8 cellular contexts compared by ENCODE assay signal in genomic region chr3:13548696-13549512, GRCh38. TPM values are rescaled to one million over a fixed set of nuclear protein-coding genes. Genes with fewer than 3 reads are reported as not detected.
DNase-seq lines count a peak whose midpoint lies in the region; TF ChIP-seq lines count a peak whose summit lies in the region.

TSS of gene FBLN2 (plus strand) at chr3:13549125. CDS start at chr3:13570356, 21,231 bp downstream.

- peak within 1 kb of the TSS; percentile 76 for H3K4me3 Mint-ChIP-seq in Caco-2 (ENCODE audit: unreplicated experiment)
- peak within 1 kb of the TSS; percentile 72 for H3K4me3 Mint-ChIP-seq in endothelial cell (ENCODE audit: unreplicated experiment)

- TF ChIP-seq POLR2A in Peyer's patch (IDR thresholded peaks at IDR 0.05), result no peak

- H3K4me1 ChIP-seq in Caco-2, result peaks cover 24% of the 10 kb centered on the region
- H3K4me1 ChIP-seq in Peyer's patch, result no peaks in the 10 kb centered on the region

- CTCF ChIA-PET in Caco-2 (lab: Charles Lee), result no interaction called here

- H3K27me3 Mint-ChIP-seq in Caco-2 (ENCODE audit: insufficient read depth, unreplicated experiment), result no peaks in the 10 kb centered on the region
- peaks cover 16% of the 10 kb centered on the region for H3K27me3 Mint-ChIP-seq in endothelial cell (ENCODE audit: unreplicated experiment)

- H3K4me3 ChIP-seq in Caco-2 (ENCODE audit: low read depth, low read length) (peak within 1 kb of the TSS; percentile 46), Peyer's patch (peak within 1 kb of the TSS; percentile 21 to 46 (median 44))

- H3K36me3 ChIP-seq in Caco-2 (ENCODE audit: control insufficient read depth, insufficient read depth, low read length) (no peaks in the 10 kb centered on the region), Peyer's patch (no peaks in the 10 kb centered on the region)

- H3K4me1 Mint-ChIP-seq in Caco-2 (ENCODE audit: low read depth, unreplicated experiment) (peaks cover 32% of the 10 kb centered on the region), endothelial cell (ENCODE audit: unreplicated experiment) (peaks cover 14% of the 10 kb centered on the region)

- intact Hi-C loops in Caco-2 (cut with micrococcal nuclease; ENCODE audit: unreplicated experiment), result loop anchor here (1.0 to 5.0 kb wide), 3 partner anchors 42 to 74 kb away; no protein-coding TSS in a partner anchor

- no peak for TF ChIP-seq CTCF in Caco-2 (IDR thresholded peaks at IDR 0.05; ENCODE audit: insufficient read depth in 1 of 2, low read depth in 1 of 2, low read length in 1 of 2, severe bottlenecking in 1 of 2, unreplicated experiment in 1 of 2)
- no peak for TF ChIP-seq CTCF in Peyer's patch (IDR thresholded peaks at IDR 0.05)
- no peak for TF ChIP-seq CTCF in endothelial cell (IDR thresholded peaks at IDR 0.05; ENCODE audit: unreplicated experiment)

- H3K27ac Mint-ChIP-seq in Caco-2 (ENCODE audit: unreplicated experiment), result peak within 1 kb of the TSS; percentile 73
- no peak within 1 kb of the TSS for H3K27ac Mint-ChIP-seq in endothelial cell (ENCODE audit: unreplicated experiment)

- no peaks in the 10 kb centered on the region for H3K9me3 ChIP-seq in Caco-2
- no peaks in the 10 kb centered on the region for H3K9me3 ChIP-seq in Peyer's patch

- H3K9me3 Mint-ChIP-seq in Caco-2 (ENCODE audit: unreplicated experiment) (no peaks in the 10 kb centered on the region), endothelial cell (ENCODE audit: unreplicated experiment) (no peaks in the 10 kb centered on the region)

- H3K27ac ChIP-seq in Peyer's patch, result peak within 1 kb of the TSS in 2 of 4 donors; percentile 35 to 50

- H3K36me3 Mint-ChIP-seq in Caco-2 (ENCODE audit: insufficient read depth, unreplicated experiment) (peaks cover 6% of the 10 kb centered on the region), endothelial cell (ENCODE audit: low read depth, unreplicated experiment) (peaks cover 12% of the 10 kb centered on the region)

- DNase-seq in Caco-2 (peak; percentile 55 to 87), Peyer's patch (no peak), endothelial cell (ENCODE audit: low spot score) (peak; percentile 76), mucosa of gallbladder (ENCODE audit: low spot score) (no peak), NCI-H1092 (lab: John Stamatoyannopoulos, UW) (no peak), SK-N-DZ (ENCODE audit: low spot score) (no peak), SIG-M5 (lab: John Stamatoyannopoulos, UW) (no peak), NCI-H187 (lab: John Stamatoyannopoulos, UW) (no peak)

- POLR2A ChIA-PET in Caco-2 (lab: Charles Lee), result no interaction called here

- H3K27me3 ChIP-seq in Caco-2 (replicated peaks; ENCODE audit: control insufficient read depth, insufficient read depth, low read length) (no peaks in the 10 kb centered on the region), Peyer's patch (no peaks in the 10 kb centered on the region)

- BruUV-seq in Caco-2 (replicated peaks; lab: Mats Ljungman, UMichigan), result no TSS peak

RNA-seq across cellular contexts. Expression of gene FBLN2, which starts in this region (rescaled TPM):
- 36.7 and 48.8 TPM in 2 replicates for total RNA-seq in Caco-2 (2022)
- total RNA-seq in Peyer's patch, result 10 to 100 TPM; 20.6 to 51.2 (median 32.8) TPM
- total RNA-seq in endothelial cell (ENCODE audit: unreplicated experiment), result 10.5 TPM
- 44.3 TPM for total RNA-seq in mucosa of gallbladder
- polyA plus RNA-seq in SK-N-DZ (2014; cell fraction: cytosol; rRNA removed), result 0.09 and 0.48 TPM in 2 replicates
- 0.25 TPM in 1 of 2 replicates, not detected in the other for polyA plus RNA-seq in SK-N-DZ (2014; cell fraction: nucleus; rRNA removed)

Comparison
In these comparisons a context has a peak if more than half of its experiments do, and no peak if none do; other contexts are left out.
1. DNase-seq: peak in Caco-2 (2 of 2) and endothelial cell (single experiment); none in Peyer's patch (0 of 3), mucosa of gallbladder (single experiment), NCI-H1092 (single experiment), SK-N-DZ (single experiment), SIG-M5 (single experiment) and NCI-H187 (0 of 2).